1 cellular context compared by ENCODE assay signal in genomic region chr15:77035584-77035983, GRCh38.
TF ChIP-seq lines count a peak whose summit lies in the region.

No MANE protein-coding gene starts in this region.

TF ChIP-seq in H1, 55 proteins besides CTCF, POLR2A, EP300 and RAD21:
- no peak for TF ChIP-seq POU5F1 (IDR thresholded peaks at IDR 0.05; ENCODE audit: low read depth, low read length)
- TF ChIP-seq TAF1 (IDR thresholded peaks at IDR 0.05; ENCODE audit: low read depth, low read length), result no peak
- no peak for TF ChIP-seq USF2 (IDR thresholded peaks at IDR 0.05; ENCODE audit: low read length)
- no peak for TF ChIP-seq SRF (IDR thresholded peaks at IDR 0.05; ENCODE audit: low read depth, low read length)
- no peak for TF ChIP-seq E2F6 (IDR thresholded peaks at IDR 0.05)
- TF ChIP-seq GTF2F1 (IDR thresholded peaks at IDR 0.05; ENCODE audit: borderline replicate concordance, low read depth, low read length), result no peak
- TF ChIP-seq CBX5 (IDR thresholded peaks at IDR 0.05; ENCODE audit: low read depth, low read length), result no peak
- TF ChIP-seq SIN3A (conservative IDR thresholded peaks at IDR 0.05 in 1 of 2, IDR thresholded peaks at IDR 0.05 in 1 of 2; ENCODE audit: low read depth in 1 of 2, low read length in 2 of 2), result no peak
- TF ChIP-seq TBP (IDR thresholded peaks at IDR 0.05; ENCODE audit: low read depth, low read length), result no peak
- no peak for TF ChIP-seq CHD2 (IDR thresholded peaks at IDR 0.05; ENCODE audit: low read length)
- no peak for TF ChIP-seq EGR1 (IDR thresholded peaks at IDR 0.05; ENCODE audit: borderline replicate concordance, low read depth, low read length)
- no peak for TF ChIP-seq POLR2AphosphoS5 (IDR thresholded peaks at IDR 0.05; ENCODE audit: low read depth, low read length)
- no peak for TF ChIP-seq TCF12 (IDR thresholded peaks at IDR 0.05; ENCODE audit: low read depth, low read length)
- TF ChIP-seq RXRA (IDR thresholded peaks at IDR 0.05; ENCODE audit: insufficient read depth, low read depth, low read length), result no peak
- no peak for TF ChIP-seq CHD1 (IDR thresholded peaks at IDR 0.05; ENCODE audit: low read depth, low read length)
- no peak for TF ChIP-seq SP2 (IDR thresholded peaks at IDR 0.05; ENCODE audit: low read length)
